ENCODE assay signal across 1 cellular context in the genomic region with DNA sequence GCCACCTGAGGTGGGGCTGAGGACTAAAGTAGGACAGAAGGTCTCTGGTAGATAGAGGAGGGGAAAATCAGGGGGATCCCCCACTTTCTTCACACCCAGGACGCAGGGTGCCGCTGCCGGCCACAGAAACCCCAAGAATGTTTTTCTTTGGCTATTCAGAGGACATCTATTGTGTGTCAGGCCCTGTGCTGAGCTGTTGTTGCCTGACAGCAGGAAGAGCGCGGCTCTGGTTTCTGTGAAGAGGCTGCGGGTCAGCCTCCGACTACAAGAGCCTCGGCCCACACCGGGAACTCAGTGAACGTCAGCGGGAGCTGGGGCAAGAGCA.
TF ChIP-seq lines count a peak whose summit lies in the region.

No MANE protein-coding gene starts in this region.

TF ChIP-seq in K562, 482 proteins besides CTCF, POLR2A, EP300 and RAD21 (continued from another document and continues in another):
- TF ChIP-seq, protein P1, sequence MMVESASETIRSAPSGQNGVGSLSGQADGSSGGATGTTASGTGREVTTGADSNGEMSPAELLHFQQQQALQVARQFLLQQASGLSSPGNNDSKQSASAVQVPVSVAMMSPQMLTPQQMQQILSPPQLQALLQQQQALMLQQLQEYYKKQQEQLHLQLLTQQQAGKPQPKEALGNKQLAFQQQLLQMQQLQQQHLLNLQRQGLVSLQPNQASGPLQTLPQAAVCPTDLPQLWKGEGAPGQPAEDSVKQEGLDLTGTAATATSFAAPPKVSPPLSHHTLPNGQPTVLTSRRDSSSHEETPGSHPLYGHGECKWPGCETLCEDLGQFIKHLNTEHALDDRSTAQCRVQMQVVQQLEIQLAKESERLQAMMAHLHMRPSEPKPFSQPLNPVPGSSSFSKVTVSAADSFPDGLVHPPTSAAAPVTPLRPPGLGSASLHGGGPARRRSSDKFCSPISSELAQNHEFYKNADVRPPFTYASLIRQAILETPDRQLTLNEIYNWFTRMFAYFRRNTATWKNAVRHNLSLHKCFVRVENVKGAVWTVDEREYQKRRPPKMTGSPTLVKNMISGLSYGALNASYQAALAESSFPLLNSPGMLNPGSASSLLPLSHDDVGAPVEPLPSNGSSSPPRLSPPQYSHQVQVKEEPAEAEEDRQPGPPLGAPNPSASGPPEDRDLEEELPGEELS (CRISPR knock-in tag; IDR thresholded peaks at IDR 0.05; ENCODE audit: borderline replicate concordance), result no peak
- TF ChIP-seq PKNOX1 (IDR thresholded peaks at IDR 0.05), result no peak
- TF ChIP-seq ZBTB43 (CRISPR knock-in tag; IDR thresholded peaks at IDR 0.05), result no peak
- no peak for TF ChIP-seq MBD2 (IDR thresholded peaks at IDR 0.05; ENCODE audit: borderline replicate concordance, low read depth)
- TF ChIP-seq FOXA3 (CRISPR knock-in tag; conservative IDR thresholded peaks at IDR 0.05 in 1 of 2, IDR thresholded peaks at IDR 0.05 in 1 of 2), result no peak
- no peak for TF ChIP-seq MEF2A (IDR thresholded peaks at IDR 0.05; ENCODE audit: control insufficient read depth, low read depth, low read length)
- TF ChIP-seq ZNF239 (CRISPR knock-in tag; IDR thresholded peaks at IDR 0.05), result no peak
- TF ChIP-seq KLF16 (IDR thresholded peaks at IDR 0.05), result no peak
- TF ChIP-seq, protein P2, sequence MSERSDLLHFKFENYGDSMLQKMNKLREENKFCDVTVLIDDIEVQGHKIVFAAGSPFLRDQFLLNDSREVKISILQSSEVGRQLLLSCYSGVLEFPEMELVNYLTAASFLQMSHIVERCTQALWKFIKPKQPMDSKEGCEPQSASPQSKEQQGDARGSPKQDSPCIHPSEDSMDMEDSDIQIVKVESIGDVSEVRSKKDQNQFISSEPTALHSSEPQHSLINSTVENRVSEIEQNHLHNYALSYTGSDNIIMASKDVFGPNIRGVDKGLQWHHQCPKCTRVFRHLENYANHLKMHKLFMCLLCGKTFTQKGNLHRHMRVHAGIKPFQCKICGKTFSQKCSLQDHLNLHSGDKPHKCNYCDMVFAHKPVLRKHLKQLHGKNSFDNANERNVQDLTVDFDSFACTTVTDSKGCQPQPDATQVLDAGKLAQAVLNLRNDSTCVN (CRISPR knock-in tag; IDR thresholded peaks at IDR 0.05), result no peak
- TF ChIP-seq TBP (optimal IDR thresholded peaks at IDR 0.05; ENCODE audit: low read depth, low read length), result no peak
- no peak for TF ChIP-seq MBD1 (CRISPR knock-in tag; IDR thresholded peaks at IDR 0.05)
- TF ChIP-seq HOXB6 (CRISPR knock-in tag; IDR thresholded peaks at IDR 0.05; ENCODE audit: borderline replicate concordance), result no peak
- TF ChIP-seq FOSL1 (tag; conservative IDR thresholded peaks at IDR 0.05), result peak; percentile 47
- no peak for TF ChIP-seq PTTG1 (tag; IDR thresholded peaks at IDR 0.05; ENCODE audit: low read depth)
- TF ChIP-seq ZNF583 (CRISPR knock-in tag; IDR thresholded peaks at IDR 0.05), result no peak
- no peak for TF ChIP-seq TFE3 (CRISPR knock-in tag; IDR thresholded peaks at IDR 0.05)
- TF ChIP-seq SAP30 (IDR thresholded peaks at IDR 0.05; ENCODE audit: borderline replicate concordance, insufficient read depth, low read depth, low read length, poor library complexity, severe bottlenecking), result no peak
- no peak for TF ChIP-seq ZZZ3 (IDR thresholded peaks at IDR 0.05)
- TF ChIP-seq ATF3 (IDR thresholded peaks at IDR 0.05), result no peak
- no peak; the same call in 1 of the 2 replicates for TF ChIP-seq ATF3 (CRISPR knock-in tag; conservative IDR thresholded peaks at IDR 0.05)
- no peak for TF ChIP-seq MEIS2 (IDR thresholded peaks at IDR 0.05; ENCODE audit: partially characterized antibody)
- TF ChIP-seq CREB5 (CRISPR knock-in tag; IDR thresholded peaks at IDR 0.05), result peak; percentile 74; the same call in 1 of the 2 replicates
- no peak; the same call in none of the 2 replicates for TF ChIP-seq MEF2D (tag; conservative IDR thresholded peaks at IDR 0.05; ENCODE audit: low read depth)
- TF ChIP-seq, protein P3, sequence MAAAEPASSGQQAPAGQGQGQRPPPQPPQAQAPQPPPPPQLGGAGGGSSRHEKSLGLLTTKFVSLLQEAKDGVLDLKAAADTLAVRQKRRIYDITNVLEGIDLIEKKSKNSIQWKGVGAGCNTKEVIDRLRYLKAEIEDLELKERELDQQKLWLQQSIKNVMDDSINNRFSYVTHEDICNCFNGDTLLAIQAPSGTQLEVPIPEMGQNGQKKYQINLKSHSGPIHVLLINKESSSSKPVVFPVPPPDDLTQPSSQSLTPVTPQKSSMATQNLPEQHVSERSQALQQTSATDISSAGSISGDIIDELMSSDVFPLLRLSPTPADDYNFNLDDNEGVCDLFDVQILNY (CRISPR knock-in tag; IDR thresholded peaks at IDR 0.05), result no peak
- no peak for TF ChIP-seq NR2C1 (IDR thresholded peaks at IDR 0.05)
- 0 out of 2 replicates have a peak, but pooled peaks have one; percentile 11 for TF ChIP-seq NR2C1 (tag; IDR thresholded peaks at IDR 0.05)
- no peak for TF ChIP-seq ZFP36 (IDR thresholded peaks at IDR 0.05; ENCODE audit: low read depth, low read length, partially characterized antibody)
- no peak for TF ChIP-seq BRF2 (IDR thresholded peaks at IDR 0.05; ENCODE audit: borderline replicate concordance, insufficient read depth, insufficient read length)
- no peak for TF ChIP-seq STAT5B (CRISPR knock-in tag; IDR thresholded peaks at IDR 0.05)
- TF ChIP-seq KAT2B (IDR thresholded peaks at IDR 0.05; ENCODE audit: low read depth, low read length), result no peak
- TF ChIP-seq ZBTB11 (CRISPR knock-in tag; IDR thresholded peaks at IDR 0.05), result no peak
- TF ChIP-seq HDAC1 (IDR thresholded peaks at IDR 0.05), result no peak
- TF ChIP-seq PPARD (CRISPR knock-in tag; IDR thresholded peaks at IDR 0.05), result no peak
- no peak for TF ChIP-seq SLC30A9 (CRISPR knock-in tag; IDR thresholded peaks at IDR 0.05)
- TF ChIP-seq, protein P4, sequence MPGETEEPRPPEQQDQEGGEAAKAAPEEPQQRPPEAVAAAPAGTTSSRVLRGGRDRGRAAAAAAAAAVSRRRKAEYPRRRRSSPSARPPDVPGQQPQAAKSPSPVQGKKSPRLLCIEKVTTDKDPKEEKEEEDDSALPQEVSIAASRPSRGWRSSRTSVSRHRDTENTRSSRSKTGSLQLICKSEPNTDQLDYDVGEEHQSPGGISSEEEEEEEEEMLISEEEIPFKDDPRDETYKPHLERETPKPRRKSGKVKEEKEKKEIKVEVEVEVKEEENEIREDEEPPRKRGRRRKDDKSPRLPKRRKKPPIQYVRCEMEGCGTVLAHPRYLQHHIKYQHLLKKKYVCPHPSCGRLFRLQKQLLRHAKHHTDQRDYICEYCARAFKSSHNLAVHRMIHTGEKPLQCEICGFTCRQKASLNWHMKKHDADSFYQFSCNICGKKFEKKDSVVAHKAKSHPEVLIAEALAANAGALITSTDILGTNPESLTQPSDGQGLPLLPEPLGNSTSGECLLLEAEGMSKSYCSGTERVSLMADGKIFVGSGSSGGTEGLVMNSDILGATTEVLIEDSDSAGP (CRISPR knock-in tag; IDR thresholded peaks at IDR 0.05), result no peak
- no peak for TF ChIP-seq JUNB (CRISPR knock-in tag; conservative IDR thresholded peaks at IDR 0.05)
- TF ChIP-seq L3MBTL2 (IDR thresholded peaks at IDR 0.05), result no peak
- TF ChIP-seq TBL1XR1 (IDR thresholded peaks at IDR 0.05; ENCODE audit: low read length in 2 of 2), result 0 out of 4 replicates have a peak, but pooled peaks of 1 of the 2 experiments have one; percentile 3
- TF ChIP-seq, protein P5, sequence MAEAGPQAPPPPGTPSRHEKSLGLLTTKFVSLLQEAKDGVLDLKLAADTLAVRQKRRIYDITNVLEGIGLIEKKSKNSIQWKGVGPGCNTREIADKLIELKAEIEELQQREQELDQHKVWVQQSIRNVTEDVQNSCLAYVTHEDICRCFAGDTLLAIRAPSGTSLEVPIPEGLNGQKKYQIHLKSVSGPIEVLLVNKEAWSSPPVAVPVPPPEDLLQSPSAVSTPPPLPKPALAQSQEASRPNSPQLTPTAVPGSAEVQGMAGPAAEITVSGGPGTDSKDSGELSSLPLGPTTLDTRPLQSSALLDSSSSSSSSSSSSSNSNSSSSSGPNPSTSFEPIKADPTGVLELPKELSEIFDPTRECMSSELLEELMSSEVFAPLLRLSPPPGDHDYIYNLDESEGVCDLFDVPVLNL (CRISPR knock-in tag; IDR thresholded peaks at IDR 0.05; ENCODE audit: low read depth), result no peak
